In genomic region chr4:38663021-38663800, GRCh38 we compare ENCODE assay signal across 8 cellular contexts. TPM values are rescaled to one million over a fixed set of nuclear protein-coding genes. Genes with fewer than 3 reads are reported as not detected.
DNase-seq lines count a peak whose midpoint lies in the region; ATAC-seq, FAIRE-seq and TF ChIP-seq lines count a peak whose summit lies in the region.

No MANE protein-coding gene starts in this region.

- H3K36me3 ChIP-seq in SJSA1 = peaks cover 14% of the 10 kb centered on the region
- no peaks in the 10 kb centered on the region for H3K36me3 ChIP-seq in colonic mucosa
- no peaks in the 10 kb centered on the region for H3K36me3 ChIP-seq in tibial nerve

- intact Hi-C loops in colonic mucosa (cut with DNase I) = no loop called here

- peaks cover 37% of the 10 kb centered on the region for H3K4me1 Mint-ChIP-seq in mesothelial cell of epicardium

- TF ChIP-seq EP300 in tibial nerve (IDR thresholded peaks at IDR 0.05) = no peak

- peak; percentile 47 for ATAC-seq in GM18867 (IDR thresholded peaks at IDR 0.05; ENCODE audit: unreplicated experiment)
- peak; percentile 54 for ATAC-seq in HG03039 (IDR thresholded peaks at IDR 0.05; ENCODE audit: unreplicated experiment)

- peaks cover 7% of the 10 kb centered on the region for H3K9me3 Mint-ChIP-seq in mesothelial cell of epicardium

- H3K27ac ChIP-seq in SJSA1 (peak overlapping the region; percentile 88), colonic mucosa (peak overlapping the region; percentile 99), tibial nerve (peak overlapping the region; percentile 82 to 99 (median 94))

- no peak for FAIRE-seq in frontal cortex (lab: Jason Lieb, UNC)

- peak overlapping the region; percentile 60 for H3K4me3 ChIP-seq in SJSA1
- peak overlapping the region; percentile 53 for H3K4me3 ChIP-seq in colonic mucosa
- peak overlapping the region; percentile 63 to 88 (median 75) for H3K4me3 ChIP-seq in tibial nerve

- 1% methylated on average over 33 to 45 of the region's 92 CpGs for WGBS in tibial nerve, 2 donors

- H3K27ac Mint-ChIP-seq in mesothelial cell of epicardium = peak overlapping the region; percentile 96

- H3K36me3 Mint-ChIP-seq in mesothelial cell of epicardium = peaks cover 3% of the 10 kb centered on the region

- TF ChIP-seq POLR2A in tibial nerve (IDR thresholded peaks at IDR 0.05) = peak; percentile 71 to 81

- H3K4me1 ChIP-seq in SJSA1 (replicated peaks) = peaks cover 11% of the 10 kb centered on the region
- H3K4me1 ChIP-seq in colonic mucosa = no peaks in the 10 kb centered on the region
- H3K4me1 ChIP-seq in tibial nerve = peaks cover 0 to 38% (median 19%) of the 10 kb centered on the region in 4 donors

- H3K27me3 ChIP-seq in SJSA1 (replicated peaks) = no peaks in the 10 kb centered on the region
- H3K27me3 ChIP-seq in colonic mucosa = no peaks in the 10 kb centered on the region
- H3K27me3 ChIP-seq in tibial nerve = no peaks in the 10 kb centered on the region

- peak; percentile 22 for DNase-seq in Ammon's horn (ENCODE audit: low spot score)
- DNase-seq in SJSA1 (ENCODE audit: low read depth in 1 of 2, low spot score in 2 of 2) = no peak
- DNase-seq in colonic mucosa = peak; percentile 45
- DNase-seq in mesothelial cell of epicardium (ENCODE audit: low spot score in 2 of 2, unreplicated experiment in 2 of 2) = peak; percentile 80 to 86
- DNase-seq in tibial nerve (ENCODE audit: low spot score in 2 of 2) = peak in 1 of 2 donors; percentile 36
- DNase-seq in frontal cortex (ENCODE audit: low spot score in 2 of 2) = no peak

- H3K9ac ChIP-seq in colonic mucosa (ENCODE audit: low read depth in 2 of 2, low read length in 2 of 2) = peak overlapping the region; percentile 89 to 91

- no peaks in the 10 kb centered on the region for H3K27me3 Mint-ChIP-seq in mesothelial cell of epicardium (ENCODE audit: low read depth)

- H3K9me3 ChIP-seq in SJSA1 (replicated peaks) (no peaks in the 10 kb centered on the region), colonic mucosa (no peaks in the 10 kb centered on the region), tibial nerve (no peaks in the 10 kb centered on the region)

- no peak for TF ChIP-seq CTCF in colonic mucosa (IDR thresholded peaks at IDR 0.05)
- TF ChIP-seq CTCF in mesothelial cell of epicardium (IDR thresholded peaks at IDR 0.05; ENCODE audit: unreplicated experiment) = no peak
- TF ChIP-seq CTCF in tibial nerve (IDR thresholded peaks at IDR 0.05) = peak in 2 of 5 experiments; percentile 17 to 31

- H3K4me3 Mint-ChIP-seq in mesothelial cell of epicardium = peak overlapping the region; percentile 74

RNA-seq across cellular contexts. Expression of gene KLF3, which starts 0.8 kb away (rescaled TPM):
- total RNA-seq in SJSA1 (2014; rRNA removed; shearing (Covaris generic)) = 4.1 and 8.3 TPM in 2 replicates
- total RNA-seq in colonic mucosa = 100 to 1,000 TPM in 1 of 2 donors, 10 to 100 TPM in 1; 87.1 to 116 TPM
- 60.9 to 63.1 TPM (median 61.0 TPM) in 3 replicates for total RNA-seq in mesothelial cell of epicardium
- 10 to 100 TPM; 36.3 to 70.1 (median 38.4) TPM for total RNA-seq in tibial nerve
- total RNA-seq in frontal cortex = 12.2 TPM

Comparison
In these comparisons a context has a peak if more than half of its experiments do, and no peak if none do; other contexts are left out.
1. DNase-seq: peak in Ammon's horn (single experiment), colonic mucosa (single experiment) and mesothelial cell of epicardium (2 of 2); none in SJSA1 (0 of 2) and frontal cortex (0 of 2).
2. Peak in every context shown above with its lines, with median percentiles within 50 percentile points of each other: H3K27ac ChIP-seq and H3K4me3 ChIP-seq.